17 cellular contexts compared by ENCODE assay signal in genomic region chr2:48779019-48779418, GRCh38. TPM values are rescaled to one million over a fixed set of nuclear protein-coding genes. Genes with fewer than 3 reads are reported as not detected.
A peak's percentile ranks its signal among the peaks of the same experiment; 100 is the strongest.
DNase-seq lines count a peak whose midpoint lies in the region; ATAC-seq and TF ChIP-seq lines count a peak whose summit lies in the region.
"Had no signal": no experiment of that assay in that cellular context is flagged by ENCODE, and none has a peak within 500 bp of the region (broad histone marks: within the 10 kb centered on the region; RNA-seq: fewer than 3 reads in every experiment).

No MANE protein-coding gene starts in this region.

- H3F3A ChIP-seq in GM23338 (replicated peaks; ENCODE audit: low read depth), result no peaks in the 10 kb centered on the region

- H3K4me3 Mint-ChIP-seq in GM23338, result no peak overlapping the region
- H3K4me3 Mint-ChIP-seq: CD14-positive monocyte; CD4-positive, alpha-beta memory T cell; IgD-negative memory B cell had no signal

- no peak overlapping the region for H3K14ac ChIP-seq in neuronal stem cell (ENCODE audit: low read length)

- no peak overlapping the region for H3K4ac ChIP-seq in neuronal stem cell (ENCODE audit: low read length)

- no peak overlapping the region for H2AK5ac ChIP-seq in neuronal stem cell (ENCODE audit: low read depth, low read length)

- H4K91ac ChIP-seq in neuronal stem cell (ENCODE audit: low read depth, low read length, poor library complexity), result no peak overlapping the region

- H3K36me3 Mint-ChIP-seq in GM23338 (ENCODE audit: low read depth), result no peaks in the 10 kb centered on the region
- H3K36me3 Mint-ChIP-seq: CD14-positive monocyte; CD4-positive, alpha-beta memory T cell; IgD-negative memory B cell had no signal

- WGBS in neuronal stem cell (ENCODE audit: extremely low coverage in 2 of 2, insufficient read length in 2 of 2, insufficient replicate concordance in 1 of 2), 2 donors, result no CpG with 5 or more reads among the region's 1 CpG

- H3K4me1 Mint-ChIP-seq in GM23338, result no peaks in the 10 kb centered on the region
- H3K4me1 Mint-ChIP-seq: CD14-positive monocyte; CD4-positive, alpha-beta memory T cell; IgD-negative memory B cell had no signal

- ATAC-seq in GM23338, result no peak
- ATAC-seq: HepG2 had no signal

- no peaks in the 10 kb centered on the region for H3K79me2 ChIP-seq in GM23338 (replicated peaks; ENCODE audit: insufficient read depth)

- H4K8ac ChIP-seq in neuronal stem cell (ENCODE audit: low read depth, low read length), result no peak overlapping the region

- no peaks in the 10 kb centered on the region for H3K9me3 ChIP-seq in neuronal stem cell (replicated peaks in 1 of 2; ENCODE audit: control insufficient read depth in 2 of 2, insufficient read depth in 1 of 2, low read depth in 1 of 2, low read length in 2 of 2)
- H3K9me3 ChIP-seq: BLaER1 had no signal

- DNase-seq in GM23338 (ENCODE audit: low spot score), result no peak
- DNase-seq in RPMI7951 (ENCODE audit: low read depth), result peak; percentile 12
- peak; percentile 13 for DNase-seq in left kidney (ENCODE audit: low read depth, low spot score)
- DNase-seq in NCI-H345 (lab: John Stamatoyannopoulos, UW), result no peak
- DNase-seq in neuronal stem cell (ENCODE audit: low spot score), result no peak
- DNase-seq in AML-193 (lab: John Stamatoyannopoulos, UW), result no peak
- DNase-seq: ACHN; Calu3; CD4-positive, alpha-beta memory T cell; DMS79 treated with DMSO at 0.1 percent for 48 hours; GF-D8; GOT3; H7 had no signal

- H3K27me3 ChIP-seq in GM23338 (ENCODE audit: insufficient read depth) (no peaks in the 10 kb centered on the region), neuronal stem cell (ENCODE audit: control insufficient read depth in 3 of 3, insufficient read depth in 3 of 3, low read depth in 1 of 3, low read length in 3 of 3) (no peaks in the 10 kb centered on the region)
- H3K27me3 ChIP-seq: BLaER1 had no signal

- H4K20me1 ChIP-seq in GM23338 (replicated peaks; ENCODE audit: insufficient read depth), result no peaks in the 10 kb centered on the region
- H4K20me1 ChIP-seq: BLaER1 had no signal

- no peaks in the 10 kb centered on the region for H3K9me3 Mint-ChIP-seq in GM23338

- H2BK5ac ChIP-seq in neuronal stem cell (ENCODE audit: low read length), result no peak overlapping the region

- no peak overlapping the region for H3K23ac ChIP-seq in neuronal stem cell (ENCODE audit: low read depth, low read length, poor library complexity)

- no peak overlapping the region for H3K4me3 ChIP-seq in GM23338
- H3K4me3 ChIP-seq in neuronal stem cell (ENCODE audit: low read length in 2 of 2), result no peak overlapping the region
- H3K4me3 ChIP-seq: BLaER1 had no signal

- no peak overlapping the region for H3K9ac ChIP-seq in neuronal stem cell (ENCODE audit: low read depth, low read length, poor library complexity)
- H3K9ac ChIP-seq: BLaER1 had no signal

- no peaks in the 10 kb centered on the region for H3K79me1 ChIP-seq in neuronal stem cell (ENCODE audit: low read depth, low read length)

- no peak overlapping the region for H3K27ac ChIP-seq in GM23338 (ENCODE audit: low read depth)
- no peak overlapping the region for H3K27ac ChIP-seq in neuronal stem cell (replicated peaks; ENCODE audit: low read length)
- H3K27ac ChIP-seq: BLaER1 had no signal

- no peaks in the 10 kb centered on the region for H3K27me3 Mint-ChIP-seq in GM23338 (ENCODE audit: insufficient read depth, low read depth, poor library complexity)
- H3K27me3 Mint-ChIP-seq: IgD-negative memory B cell had no signal

- H2AFZ ChIP-seq in GM23338 (no peak overlapping the region), neuronal stem cell (ENCODE audit: low read length) (no peak overlapping the region)

- no peak overlapping the region for H2BK12ac ChIP-seq in neuronal stem cell (ENCODE audit: low read length)

- TF ChIP-seq CTCF in GM23338 (conservative IDR thresholded peaks at IDR 0.05; ENCODE audit: low read depth in 2 of 2), result no peak

- H3K4me2 ChIP-seq in GM23338 (0 out of 2 replicates have a peak overlapping the region, but pooled peaks have one; percentile 32), neuronal stem cell (ENCODE audit: insufficient read depth, low read length, poor library complexity, severe bottlenecking) (no peak overlapping the region)
- H3K4me2 ChIP-seq: BLaER1 had no signal

- no peak overlapping the region for H3K27ac Mint-ChIP-seq in GM23338
- H3K27ac Mint-ChIP-seq: CD14-positive monocyte; CD4-positive, alpha-beta memory T cell; IgD-negative memory B cell had no signal

- H3K18ac ChIP-seq in neuronal stem cell (ENCODE audit: low read length), result no peak overlapping the region

- no peak overlapping the region for H2BK15ac ChIP-seq in neuronal stem cell (ENCODE audit: low read length)

- H3K36me3 ChIP-seq in GM23338 (ENCODE audit: insufficient read depth), result no peaks in the 10 kb centered on the region
- no peaks in the 10 kb centered on the region for H3K36me3 ChIP-seq in neuronal stem cell (replicated peaks in 1 of 2; ENCODE audit: control insufficient read depth in 2 of 2, insufficient read depth in 2 of 2, low read length in 2 of 2)
- H3K36me3 ChIP-seq: BLaER1 had no signal

- 0 out of 2 replicates have a peak, but pooled peaks cover 3% of the 10 kb centered on the region for H3K4me1 ChIP-seq in GM23338 (ENCODE audit: insufficient read depth)
- no peaks in the 10 kb centered on the region for H3K4me1 ChIP-seq in neuronal stem cell (ENCODE audit: control insufficient read depth in 2 of 2, insufficient read depth in 1 of 2, low read depth in 1 of 2, low read length in 2 of 2)
- H3K4me1 ChIP-seq: BLaER1 had no signal

- H2BK120ac ChIP-seq in neuronal stem cell (ENCODE audit: low read depth, low read length), result no peak overlapping the region

- peaks cover 13% of the 10 kb centered on the region for H3K9me2 ChIP-seq in GM23338 (ENCODE audit: insufficient read depth)

TF ChIP-seq in GM23338, 12 proteins besides CTCF, POLR2A, EP300 and RAD21 (continues in another document):
- TF ChIP-seq STAT1 (IDR thresholded peaks at IDR 0.05; ENCODE audit: unreplicated experiment) (no peak), ZNF331 (CRISPR knock-in tag; IDR thresholded peaks at IDR 0.05; ENCODE audit: low read depth) (no peak), EZH2phosphoT487 (IDR thresholded peaks at IDR 0.05; ENCODE audit: unreplicated experiment) (no peak), REST (IDR thresholded peaks at IDR 0.05; ENCODE audit: unreplicated experiment) (no peak)

RNA-seq across cellular contexts. Expression of gene LHCGR, which starts 23.5 kb away (rescaled TPM):
- total RNA-seq in GM23338 (2014; rRNA removed; shearing (Covaris generic)), result 0.12 and 0.45 TPM in 2 replicates
- polyA plus RNA-seq in GM23338 (2016; fragmentation: Nextera tagmentation; extraction: Ambion mirVana), result 0.54 and 0.66 TPM in 2 replicates
- not detected in 2 replicates for total RNA-seq in RPMI7951 (2014; rRNA removed; shearing (Covaris generic))
- polyA plus RNA-seq in neuronal stem cell (2013, experiment 1 of 2), result 0.04 TPM
- 0.04 TPM for polyA plus RNA-seq in neuronal stem cell (2013, experiment 2 of 2)
- total RNA-seq: Calu3; CD4-positive, alpha-beta memory T cell; H7; HepG2 had no signal
- polyA plus RNA-seq: CD14-positive monocyte; CD4-positive, alpha-beta memory T cell; HepG2; IgD-negative memory B cell had no signal

Comparison
In these comparisons a context has a peak if more than half of its experiments do, and no peak if none do; other contexts are left out.
1. DNase-seq: peak in RPMI7951 (single experiment) and left kidney (single experiment); none in GM23338 (single experiment), NCI-H345 (single experiment), neuronal stem cell (single experiment) and AML-193 (0 of 2).